9 cellular contexts compared by ENCODE assay signal in the genomic region with DNA sequence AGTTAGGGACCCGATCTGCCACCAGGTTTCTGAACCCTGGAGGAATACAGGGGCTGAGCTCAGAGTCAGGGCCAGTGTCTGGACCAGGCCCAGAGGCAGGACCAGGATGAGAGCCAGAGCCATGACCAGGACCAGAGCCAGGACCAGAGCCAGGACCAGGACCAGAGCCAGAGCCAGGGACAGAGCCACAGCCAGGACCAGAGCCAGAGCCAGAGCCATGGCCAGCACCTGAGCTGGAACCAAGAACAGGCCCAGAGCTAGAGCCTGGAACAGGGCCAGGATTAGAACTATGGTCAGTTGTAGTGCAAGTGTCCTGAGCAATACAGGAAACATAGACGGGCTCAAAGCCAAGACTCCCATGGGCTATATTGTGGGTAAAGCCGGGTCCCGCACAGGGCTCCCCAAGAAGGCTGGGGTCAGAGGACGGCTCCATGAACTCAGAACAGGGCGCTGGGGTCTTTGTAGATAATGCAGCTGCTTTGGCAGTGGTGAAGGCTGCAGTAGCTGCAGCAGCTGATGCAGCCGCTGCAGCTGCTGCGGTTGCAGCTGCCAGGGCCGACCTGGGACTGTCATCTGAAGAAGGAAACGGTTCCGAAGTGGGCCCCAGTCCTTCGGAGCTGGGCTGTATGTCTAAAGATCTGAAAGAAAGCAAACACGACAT. TPM values are rescaled to one million over a fixed set of nuclear protein-coding genes. Genes with fewer than 3 reads are reported as not detected.
DNase-seq lines count a peak whose midpoint lies in the region; ATAC-seq, FAIRE-seq and TF ChIP-seq lines count a peak whose summit lies in the region.
"Had no signal": no experiment of that assay in that cellular context is flagged by ENCODE, and none has a peak within 500 bp of the region (broad histone marks: within the 10 kb centered on the region; RNA-seq: fewer than 3 reads in every experiment).

No MANE protein-coding gene starts in this region.

- TF ChIP-seq RAD21 in HCT116 (IDR thresholded peaks at IDR 0.05; ENCODE audit: low read depth), result no peak

- H3K27ac Mint-ChIP-seq in activated B cell treated with CpG ODN at 0.5 μM for 24 hours, result peak overlapping the region; percentile 92

- CTCF ChIA-PET in HCT116 (lab: Charles Lee), result interaction anchor here (1.1 to 1.2 kb wide), 2 partner anchors 15 to 115 kb away, joined by 3 read pairs; no protein-coding TSS in a partner anchor
- CTCF ChIA-PET in activated B cell treated with CpG ODN at 0.5 μM for 24 hours (lab: Charles Lee), result interaction anchor here (0.9 to 4.1 kb wide), 6 partner anchors 15 to 200 kb away, joined by 3 to 31 read pairs (median 6); no protein-coding TSS in a partner anchor

- TF ChIP-seq CTCF in HCT116 (IDR thresholded peaks at IDR 0.05 in 2 of 3, conservative IDR thresholded peaks at IDR 0.05 in 1 of 3; ENCODE audit: borderline replicate concordance in 1 of 3, insufficient read depth in 1 of 3, low read depth in 2 of 3, low read length in 2 of 3), result no peak
- no peak for TF ChIP-seq CTCF in activated B cell treated with CpG ODN at 0.5 μM for 24 hours (IDR thresholded peaks at IDR 0.05)
- no peak for TF ChIP-seq CTCF in right atrium auricular region (IDR thresholded peaks at IDR 0.05)

- peaks cover 40% of the 10 kb centered on the region for H3K4me1 Mint-ChIP-seq in activated B cell treated with CpG ODN at 0.5 μM for 24 hours

- peaks cover 25% of the 10 kb centered on the region for H3K36me3 Mint-ChIP-seq in activated B cell treated with CpG ODN at 0.5 μM for 24 hours (ENCODE audit: low read depth)

- no peak for ATAC-seq in HCT116
- no peak for ATAC-seq in activated B cell treated with CpG ODN at 0.5 μM for 24 hours (ENCODE audit: low read depth)
- ATAC-seq in HG02870 (IDR thresholded peaks at IDR 0.05; ENCODE audit: unreplicated experiment), result no peak

- H3K27me3 ChIP-seq in HCT116 (ENCODE audit: insufficient read depth, low read length) (no peaks in the 10 kb centered on the region), right atrium auricular region (no peaks in the 10 kb centered on the region), skeletal muscle tissue (ENCODE audit: control insufficient read depth in 3 of 3, insufficient read depth in 3 of 3, low read length in 3 of 3) (no peaks in the 10 kb centered on the region)

- H3K9me3 ChIP-seq in HCT116 (ENCODE audit: control insufficient read depth in 1 of 2, insufficient read depth in 1 of 2, low read depth in 1 of 2, low read length in 2 of 2), result no peaks in the 10 kb centered on the region
- H3K9me3 ChIP-seq in right atrium auricular region, result no peaks in the 10 kb centered on the region
- H3K9me3 ChIP-seq in skeletal muscle tissue (ENCODE audit: control insufficient read depth in 3 of 3, low read length in 3 of 3), result no peaks in the 10 kb centered on the region

- H3K4me1 ChIP-seq in HCT116 (ENCODE audit: control insufficient read depth in 1 of 2, insufficient read depth in 2 of 2, low read length in 2 of 2), result peaks cover 7 to 17% of the 10 kb centered on the region in 2 experiments; a peak in 3 of 4 replicates
- peaks cover 0 to 35% of the 10 kb centered on the region in 2 donors for H3K4me1 ChIP-seq in right atrium auricular region
- peaks cover 36 to 41% (median 37%) of the 10 kb centered on the region in 3 donors for H3K4me1 ChIP-seq in skeletal muscle tissue (ENCODE audit: control insufficient read depth in 3 of 3, insufficient read depth in 3 of 3, low read length in 3 of 3)

- H2AFZ ChIP-seq in HCT116 (ENCODE audit: low read depth, low read length, poor library complexity, severe bottlenecking), result no peak overlapping the region

- peak overlapping the region; percentile 33 for H3K4me2 ChIP-seq in HCT116 (ENCODE audit: low read length)

- POLR2A ChIA-PET in HCT116 (lab: Charles Lee) (no interaction called here), activated B cell treated with CpG ODN at 0.5 μM for 24 hours (lab: Charles Lee) (interaction anchor here (0.5 to 2.2 kb wide), 13 partner anchors 15 to 1989 kb away, joined by 3 to 14 read pairs (median 4); partner anchors contain the start of genes CLTA, CREB3, FAM221B and GBA2)

- DNase-seq in HCT116 (ENCODE audit: low read depth, low spot score) (no peak), activated B cell treated with CpG ODN at 0.5 μM for 24 hours (no peak), right atrium auricular region (ENCODE audit: low spot score) (no peak), HTR-8/SVneo (ENCODE audit: insufficient read length, low spot score) (no peak), NCI-H2081 (lab: John Stamatoyannopoulos, UW) (no peak), GM19239 (ENCODE audit: insufficient read length, low spot score) (no peak)

- H3K79me2 ChIP-seq in HCT116 (ENCODE audit: insufficient read depth, low read length), result no peaks in the 10 kb centered on the region

- H3K4me3 Mint-ChIP-seq in activated B cell treated with CpG ODN at 0.5 μM for 24 hours, result peak overlapping the region; percentile 87

- intact Hi-C loops in HCT116 (cut with micrococcal nuclease), result loop anchor here (2.0 kb wide), 1 partner anchor 61 kb away; no protein-coding TSS in a partner anchor
- intact Hi-C loops in activated B cell treated with CpG ODN at 0.5 μM for 24 hours (cut with micrococcal nuclease), result loop anchor here (1.0 to 10.0 kb wide), 4 partner anchors 21 to 1997 kb away; partner anchors contain the start of genes CREB3, RPP25L, TLN1 and UBE2R2

- H3K9ac ChIP-seq in HCT116 (ENCODE audit: low read length) (no peak overlapping the region), skeletal muscle tissue (ENCODE audit: low read depth in 1 of 3, low read length in 3 of 3) (peak overlapping the region; percentile 57 to 68 (median 58))

- RAD21 ChIA-PET in HCT116 (lab: Charles Lee; ENCODE audit: low non-redundant PET in 1 of 2, low total read pairs in 2 of 2, uncharacterized antibody in 2 of 2, unreplicated experiment in 2 of 2), result no interaction called here

- no TSS peak for BruUV-seq in HCT116 (replicated peaks; lab: Mats Ljungman, UMichigan)

- no peaks in the 10 kb centered on the region for H3K9me3 Mint-ChIP-seq in activated B cell treated with CpG ODN at 0.5 μM for 24 hours

- H3K4me3 ChIP-seq in HCT116 (replicated peaks in 1 of 2; ENCODE audit: low read depth in 1 of 2, low read length in 2 of 2), result no peak overlapping the region
- peak overlapping the region; percentile 44 to 56 for H3K4me3 ChIP-seq in right atrium auricular region
- peak overlapping the region; percentile 89 to 97 (median 91) for H3K4me3 ChIP-seq in skeletal muscle tissue (ENCODE audit: low read length in 3 of 3)

- TF ChIP-seq POLR2A in HCT116 (IDR thresholded peaks at IDR 0.05; ENCODE audit: borderline replicate concordance, extremely low read depth, insufficient read depth, insufficient read length), result no peak

- no peaks in the 10 kb centered on the region for H3K9me2 ChIP-seq in HCT116 (ENCODE audit: insufficient read depth)

- H3K27ac ChIP-seq in HCT116 (ENCODE audit: low read depth, low read length) (no peak overlapping the region), right atrium auricular region (peak overlapping the region; percentile 77 to 98), skeletal muscle tissue (ENCODE audit: low read depth, low read length) (peak overlapping the region; percentile 65)

- H3K36me3 ChIP-seq in HCT116 (ENCODE audit: control insufficient read depth in 1 of 2, insufficient read depth in 2 of 2, low read length in 2 of 2) (peaks cover 0 to 3% of the 10 kb centered on the region in 2 experiments; a peak in 2 of 4 replicates), right atrium auricular region (peaks cover 14% of the 10 kb centered on the region), skeletal muscle tissue (ENCODE audit: control insufficient read depth in 3 of 3, insufficient read depth in 3 of 3, low read length in 3 of 3) (peaks cover 21 to 26% (median 25%) of the 10 kb centered on the region in 3 donors)

- no peaks in the 10 kb centered on the region for H3K27me3 Mint-ChIP-seq in activated B cell treated with CpG ODN at 0.5 μM for 24 hours

- no peaks in the 10 kb centered on the region for H4K20me1 ChIP-seq in HCT116 (ENCODE audit: insufficient read depth)

- FAIRE-seq in HTR-8/SVneo (lab: Jason Lieb, UNC), result no peak
- no peak for FAIRE-seq in GM19239 (lab: Jason Lieb, UNC)

TF ChIP-seq in HCT116, 20 proteins besides CTCF, POLR2A, EP300 and RAD21:
- no peak for TF ChIP-seq FOSL1 (IDR thresholded peaks at IDR 0.05; ENCODE audit: low read depth)
- TF ChIP-seq POLR2AphosphoS5 (IDR thresholded peaks at IDR 0.05; ENCODE audit: low read depth, low read length), result no peak
- TF ChIP-seq ZNF274 (IDR thresholded peaks at IDR 0.05; ENCODE audit: low read depth, low read length), result no peak
- TF ChIP-seq EZH2 (IDR thresholded peaks at IDR 0.05), result no peak
- no peak for TF ChIP-seq TCF7L2 (IDR thresholded peaks at IDR 0.05; ENCODE audit: borderline replicate concordance, extremely low read depth, insufficient read depth, insufficient read length)
- TF ChIP-seq SIN3A (IDR thresholded peaks at IDR 0.05; ENCODE audit: low read depth), result no peak
- no peak for TF ChIP-seq YY1 (IDR thresholded peaks at IDR 0.05; ENCODE audit: extremely low read depth, insufficient replicate concordance, low read depth, low read length)
- TF ChIP-seq CBX3 (IDR thresholded peaks at IDR 0.05; ENCODE audit: low read depth), result no peak
- TF ChIP-seq, protein P1, sequence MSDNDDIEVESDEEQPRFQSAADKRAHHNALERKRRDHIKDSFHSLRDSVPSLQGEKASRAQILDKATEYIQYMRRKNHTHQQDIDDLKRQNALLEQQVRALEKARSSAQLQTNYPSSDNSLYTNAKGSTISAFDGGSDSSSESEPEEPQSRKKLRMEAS (IDR thresholded peaks at IDR 0.05), result no peak
TF ChIP-seq in HCT116: peak in this region for 0.

RNA-seq across cellular contexts. Expression of gene SPAG8, which starts 0.6 kb away (rescaled TPM):
- total RNA-seq in HCT116 (2021; ENCODE audit: unreplicated experiment), result 0.39 TPM
- polyA plus RNA-seq in HCT116 (2012), result 0.10 and 0.29 TPM in 2 replicates
- total RNA-seq in activated B cell treated with CpG ODN at 0.5 μM for 24 hours, result 1.8 and 4.0 TPM in 2 replicates
- 1 to 10 TPM; 1.6 to 4.1 TPM for total RNA-seq in right atrium auricular region
- 0.52 TPM for total RNA-seq in skeletal muscle tissue

RNA-seq across cellular contexts. Expression of gene HINT2, which starts 3.3 kb away (rescaled TPM):
- total RNA-seq in HCT116 (2021; ENCODE audit: unreplicated experiment) (49.0 TPM), activated B cell treated with CpG ODN at 0.5 μM for 24 hours (27.9 and 34.0 TPM in 2 replicates), right atrium auricular region (10 to 100 TPM; 31.3 to 35.0 TPM), skeletal muscle tissue (25.1 TPM)
- 60.9 and 73.0 TPM in 2 replicates for polyA plus RNA-seq in HCT116 (2012)

RNA-seq across cellular contexts. Expression of gene FAM221B, which starts 17.0 kb away (rescaled TPM):
- total RNA-seq in HCT116 (2021; ENCODE audit: unreplicated experiment), result not detected
- not detected in 2 replicates for polyA plus RNA-seq in HCT116 (2012)
- not detected in 2 replicates for total RNA-seq in activated B cell treated with CpG ODN at 0.5 μM for 24 hours
- not detected for total RNA-seq in right atrium auricular region
- total RNA-seq in skeletal muscle tissue, result not detected
- total RNA-seq: T-helper 2 cell treated with Interferon-gamma antibody and Interleukin-4, amounts not matched to agents 100 ng/mL and 5 ng/mL, for 36 hours had no signal

RNA-seq across cellular contexts. Expression of gene TMEM8B, which starts 17.5 kb away (rescaled TPM):
- 7.2 TPM for total RNA-seq in HCT116 (2021; ENCODE audit: unreplicated experiment)
- polyA plus RNA-seq in HCT116 (2012), result 7.1 and 7.2 TPM in 2 replicates
- 5.0 and 8.0 TPM in 2 replicates for total RNA-seq in activated B cell treated with CpG ODN at 0.5 μM for 24 hours
- total RNA-seq in right atrium auricular region, result 10 to 100 TPM; 10.3 TPM
- 2.6 TPM for total RNA-seq in skeletal muscle tissue

RNA-seq across cellular contexts. Expression of gene NPR2, which starts 20.1 kb away (rescaled TPM):
- total RNA-seq in HCT116 (2021; ENCODE audit: unreplicated experiment) (18.8 TPM), activated B cell treated with CpG ODN at 0.5 μM for 24 hours (4.4 and 4.6 TPM in 2 replicates), right atrium auricular region (10 to 100 TPM; 17.7 to 27.2 TPM), skeletal muscle tissue (7.3 TPM)
- 20.0 and 21.6 TPM in 2 replicates for polyA plus RNA-seq in HCT116 (2012)

Comparison
In these comparisons a context has a peak if more than half of its experiments do, and no peak if none do; other contexts are left out.
1. H3K4me3 ChIP-seq: peak in right atrium auricular region (2 of 2) and skeletal muscle tissue (3 of 3); none in HCT116 (0 of 2).